Comparison of ENCODE assay signal across 9 cellular contexts in genomic region chr12:56042430-56043203, GRCh38. TPM values are rescaled to one million over a fixed set of nuclear protein-coding genes. Genes with fewer than 3 reads are reported as not detected.
DNase-seq lines count a peak whose midpoint lies in the region; ATAC-seq, FAIRE-seq and TF ChIP-seq lines count a peak whose summit lies in the region.
"Had no signal": no experiment of that assay in that cellular context is flagged by ENCODE, and none has a peak within 500 bp of the region (broad histone marks: within the 10 kb centered on the region; RNA-seq: fewer than 3 reads in every experiment).

No MANE protein-coding gene starts in this region.

- FAIRE-seq in pancreas (lab: Jason Lieb, UNC), result no peak

- H3K4me2 ChIP-seq in DND-41 (ENCODE audit: insufficient read depth, low read length), result peak overlapping the region; percentile 93

- ATAC-seq in DND-41 (ENCODE audit: insufficient read depth, low read depth) (no peak), pancreas (no peak)

- TF ChIP-seq CTCF in DND-41 (IDR thresholded peaks at IDR 0.05; ENCODE audit: borderline replicate concordance, extremely low read depth, low read length, poor library complexity, severe bottlenecking), result no peak
- peak in 2 of 6 experiments; percentile 14 to 28 for TF ChIP-seq CTCF in Peyer's patch (IDR thresholded peaks at IDR 0.05)
- no peak for TF ChIP-seq CTCF in pancreas (IDR thresholded peaks at IDR 0.05)

- 3 to 4% methylated on average over 28 to 29 of the region's 29 CpGs for WGBS in pancreas, 2 donors

- H4K20me1 ChIP-seq in DND-41 (ENCODE audit: insufficient read depth, low read length), result peaks cover 16% of the 10 kb centered on the region

- H3K27ac ChIP-seq in DND-41 (ENCODE audit: low read length) (peak overlapping the region; percentile 100), Peyer's patch (peak overlapping the region; percentile 88 to 91 (median 89)), epithelial cell of prostate (peak overlapping the region; percentile 88), pancreas (peak overlapping the region; percentile 68 to 90 (median 86))

- peaks cover 34% of the 10 kb centered on the region for H3K36me3 ChIP-seq in DND-41 (ENCODE audit: insufficient read depth, low read length)
- H3K36me3 ChIP-seq in Peyer's patch, result peaks cover 0 to 30% (median 0%) of the 10 kb centered on the region in 3 donors
- peaks cover 6 to 19% (median 12%) of the 10 kb centered on the region in 3 donors for H3K36me3 ChIP-seq in pancreas

- H2AFZ ChIP-seq in DND-41 (ENCODE audit: low read depth, low read length), result peak overlapping the region; percentile 99

- peak overlapping the region; percentile 74 for H3K9ac ChIP-seq in DND-41 (ENCODE audit: low read depth, low read length)

- H3K4me3 ChIP-seq in DND-41 (ENCODE audit: low read depth in 1 of 2, low read length in 2 of 2), result peak overlapping the region; percentile 76 to 81
- peak overlapping the region; percentile 60 to 88 (median 72) for H3K4me3 ChIP-seq in Peyer's patch
- peak overlapping the region; percentile 34 to 92 (median 69) for H3K4me3 ChIP-seq in pancreas

- TF ChIP-seq POLR2A in Peyer's patch (IDR thresholded peaks at IDR 0.05), result peak in 1 of 2 donors; percentile 49

- peaks cover 28% of the 10 kb centered on the region for H3K4me1 ChIP-seq in DND-41 (ENCODE audit: insufficient read depth, low read length)
- H3K4me1 ChIP-seq in Peyer's patch, result peaks cover 0 to 19% (median 2%) of the 10 kb centered on the region in 4 donors
- H3K4me1 ChIP-seq in pancreas, result peaks cover 5 to 12% (median 5%) of the 10 kb centered on the region in 3 donors

- intact Hi-C loops in pancreas (cut with DNase I), result no loop called here

- peaks cover 31% of the 10 kb centered on the region for H3K79me2 ChIP-seq in DND-41 (ENCODE audit: insufficient read depth, low read length)

- H3K27me3 ChIP-seq in DND-41 (ENCODE audit: insufficient read depth, low read length, poor library complexity), result no peaks in the 10 kb centered on the region
- H3K27me3 ChIP-seq in Peyer's patch, result no peaks in the 10 kb centered on the region
- no peaks in the 10 kb centered on the region for H3K27me3 ChIP-seq in pancreas

- DNase-seq in DND-41 (no peak), Peyer's patch (no peak), epithelial cell of prostate (ENCODE audit: low read depth, low spot score) (no peak), pancreas (no peak), OCI-M2 (lab: John Stamatoyannopoulos, UW; ENCODE audit: unreplicated experiment) (no peak), activated gamma-delta T cell (lab: John Stamatoyannopoulos, UW) (no peak), NCI-H774 (lab: John Stamatoyannopoulos, UW) (no peak), hippocampal formation (lab: John Stamatoyannopoulos, UW) (no peak)

- no peaks in the 10 kb centered on the region for H3K9me3 ChIP-seq in DND-41 (ENCODE audit: insufficient read depth, low read length, severe bottlenecking)
- H3K9me3 ChIP-seq in Peyer's patch, result no peaks in the 10 kb centered on the region
- no peaks in the 10 kb centered on the region for H3K9me3 ChIP-seq in pancreas

RNA-seq across cellular contexts. Expression of gene RPS26, which starts 0.9 kb away (rescaled TPM):
- 1,000 to 10,000 TPM in 1 of 4 donors, 100 to 1,000 TPM in 3; 564 to 1,937 (median 779) TPM for total RNA-seq in Peyer's patch
- 10 to 100 TPM; 13.8 to 37.2 (median 27.5) TPM for total RNA-seq in pancreas
- polyA plus RNA-seq in pancreas, result 100 to 1,000 TPM; 438 to 593 TPM

RNA-seq across cellular contexts. Expression of gene IKZF4, which starts 21.8 kb away (rescaled TPM):
- total RNA-seq in Peyer's patch (1 to 10 TPM; 2.8 to 7.4 (median 3.6) TPM), pancreas (1 to 10 TPM; 2.4 to 5.0 (median 3.1) TPM)
- 1 to 10 TPM; 1.8 to 3.7 TPM for polyA plus RNA-seq in pancreas

RNA-seq across cellular contexts. Expression of gene ERBB3, which starts 37.3 kb away (rescaled TPM):
- total RNA-seq in Peyer's patch (100 to 1,000 TPM in 3 of 4 donors, 10 to 100 TPM in 1; 61.9 to 532 (median 451) TPM), pancreas (100 to 1,000 TPM in 1 of 6 donors, 10 to 100 TPM in 5; 29.5 to 106 (median 50.7) TPM)
- polyA plus RNA-seq in pancreas, result 10 to 100 TPM; 35.1 to 50.1 TPM
- total RNA-seq: glomerular endothelial cell had no signal

RNA-seq across cellular contexts. Expression of gene SUOX, which starts 45.5 kb away (rescaled TPM):
- total RNA-seq in Peyer's patch, result 10 to 100 TPM; 16.5 to 38.9 (median 27.0) TPM
- 10 to 100 TPM in 3 of 6 donors, 1 to 10 TPM in 3; 6.0 to 17.4 (median 9.2) TPM for total RNA-seq in pancreas
- 10 to 100 TPM; 15.4 to 20.4 TPM for polyA plus RNA-seq in pancreas

Comparison
In these comparisons a context has a peak if more than half of its experiments do, and no peak if none do; other contexts are left out.
1. RNA of gene RPS26, which starts 0.9 kb away (total RNA-seq): 564 to 1,937 TPM in Peyer's patch; 13.8 to 37.2 TPM in pancreas; every median in the first group is over 10 times any median in the second.
2. Peak in every context shown above with its lines, with median percentiles within 50 percentile points of each other: H3K27ac ChIP-seq and H3K4me3 ChIP-seq.